ENCODE assay signal across 9 cellular contexts in genomic region chr4:4856071-4857000, GRCh38. TPM values are rescaled to one million over a fixed set of nuclear protein-coding genes. Genes with fewer than 3 reads are reported as not detected.
DNase-seq lines count a peak whose midpoint lies in the region; ATAC-seq and TF ChIP-seq lines count a peak whose summit lies in the region.
"Had no signal": no experiment of that assay in that cellular context is flagged by ENCODE, and none has a peak within 500 bp of the region (broad histone marks: within the 10 kb centered on the region; RNA-seq: fewer than 3 reads in every experiment).

No MANE protein-coding gene starts in this region.

- peaks cover 11% of the 10 kb centered on the region for H3K36me3 Mint-ChIP-seq in T-helper 17 cell (ENCODE audit: low read depth)

- peak; percentile 25 for DNase-seq in NCI-H1105 treated with DMSO at 0.1 percent for 48 hours (lab: John Stamatoyannopoulos, UW)
- no peak for DNase-seq in NCI-H1105 (lab: John Stamatoyannopoulos, UW)
- no peak for DNase-seq in T-helper 17 cell
- no peak for DNase-seq in fibroblast of villous mesenchyme (ENCODE audit: low read depth)
- DNase-seq in skeletal muscle cell (ENCODE audit: low read depth): no peak
- DNase-seq: nucleus accumbens had no signal

- ATAC-seq in T-helper 17 cell: peak; percentile 20
- ATAC-seq in GM18870 (IDR thresholded peaks at IDR 0.05; ENCODE audit: unreplicated experiment): no peak
- ATAC-seq in HG02981 (IDR thresholded peaks at IDR 0.05; ENCODE audit: unreplicated experiment): no peak
- ATAC-seq in HG02623 (IDR thresholded peaks at IDR 0.05; ENCODE audit: unreplicated experiment): no peak

- H3K4me3 ChIP-seq in fibroblast of villous mesenchyme (ENCODE audit: low read depth, low read length) (peak overlapping the region; percentile 39), skeletal muscle cell (ENCODE audit: low read depth, low read length) (peak overlapping the region; percentile 34)

- peak overlapping the region; percentile 82 for H3K4me3 Mint-ChIP-seq in T-helper 17 cell

- H3K9me3 ChIP-seq in T-helper 17 cell (ENCODE audit: control insufficient read depth, low read length, poor library complexity, severe bottlenecking): no peaks in the 10 kb centered on the region

- peaks cover 78% of the 10 kb centered on the region for H3K27me3 Mint-ChIP-seq in T-helper 17 cell

- peaks cover 34% of the 10 kb centered on the region for H3K4me1 Mint-ChIP-seq in T-helper 17 cell

- H3K27ac Mint-ChIP-seq in T-helper 17 cell: peak overlapping the region; percentile 44

- no peak for TF ChIP-seq CTCF in fibroblast of villous mesenchyme (IDR thresholded peaks at IDR 0.05; ENCODE audit: insufficient read depth, low read depth, low read length)

RNA-seq across cellular contexts. Expression of gene MSX1, which starts 3.1 kb away (rescaled TPM):
- total RNA-seq in T-helper 17 cell (not detected), fibroblast of villous mesenchyme (3.2 and 4.3 TPM in 2 replicates)
